In the genomic region with DNA sequence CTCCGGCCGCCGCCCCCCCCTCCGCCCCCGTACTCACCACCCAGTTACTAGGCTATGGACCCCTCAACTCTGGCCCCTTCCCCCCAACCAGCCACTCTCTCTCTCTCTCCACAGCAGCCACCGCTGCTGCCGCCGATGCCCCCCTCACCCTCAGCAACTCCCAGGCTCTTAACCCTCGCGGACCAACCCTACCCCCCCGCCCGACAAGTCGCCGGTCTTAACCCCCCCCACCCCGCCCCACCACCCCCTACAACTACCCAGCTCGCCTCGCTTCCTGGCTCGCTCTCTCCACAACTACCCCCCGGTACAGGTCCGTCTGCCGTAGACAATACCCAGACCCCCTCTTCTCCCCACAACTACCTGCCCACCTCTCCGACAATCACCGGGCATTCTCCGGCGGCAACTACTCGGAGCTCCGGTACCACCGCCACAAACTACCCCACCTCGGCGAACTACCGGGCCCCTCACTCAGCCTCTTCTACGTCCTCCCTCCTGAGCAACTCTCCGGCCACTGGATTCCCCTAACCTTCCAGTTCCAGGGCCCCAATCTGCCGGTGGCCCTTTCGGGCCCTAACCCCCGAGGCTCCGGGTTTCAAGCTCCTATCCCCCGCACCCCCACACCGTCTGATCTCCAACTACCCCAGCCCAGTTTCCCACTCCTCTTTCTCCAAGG, we compare ENCODE assay signal across 1 cellular context.
TF ChIP-seq lines count a peak whose summit lies in the region.

No MANE protein-coding gene starts in this region.

TF ChIP-seq in A549, 52 proteins besides CTCF, POLR2A, EP300 and RAD21:
- TF ChIP-seq, protein P1, sequence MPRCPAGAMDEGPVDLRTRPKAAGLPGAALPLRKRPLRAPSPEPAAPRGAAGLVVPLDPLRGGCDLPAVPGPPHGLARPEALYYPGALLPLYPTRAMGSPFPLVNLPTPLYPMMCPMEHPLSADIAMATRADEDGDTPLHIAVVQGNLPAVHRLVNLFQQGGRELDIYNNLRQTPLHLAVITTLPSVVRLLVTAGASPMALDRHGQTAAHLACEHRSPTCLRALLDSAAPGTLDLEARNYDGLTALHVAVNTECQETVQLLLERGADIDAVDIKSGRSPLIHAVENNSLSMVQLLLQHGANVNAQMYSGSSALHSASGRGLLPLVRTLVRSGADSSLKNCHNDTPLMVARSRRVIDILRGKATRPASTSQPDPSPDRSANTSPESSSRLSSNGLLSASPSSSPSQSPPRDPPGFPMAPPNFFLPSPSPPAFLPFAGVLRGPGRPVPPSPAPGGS (IDR thresholded peaks at IDR 0.05), result no peak; the same call in 2 of the 3 replicates
- TF ChIP-seq CHD4 (IDR thresholded peaks at IDR 0.05; ENCODE audit: borderline replicate concordance) (no peak), ESRRA (IDR thresholded peaks at IDR 0.05; ENCODE audit: borderline replicate concordance, low read length) (no peak), FOSB (CRISPR knock-in tag; IDR thresholded peaks at IDR 0.05) (no peak), SREBF2 (IDR thresholded peaks at IDR 0.05) (no peak), ZSCAN20 (CRISPR knock-in tag; IDR thresholded peaks at IDR 0.05) (no peak), NPAS2 (CRISPR knock-in tag; IDR thresholded peaks at IDR 0.05; ENCODE audit: borderline replicate concordance) (no peak), EHMT2 (IDR thresholded peaks at IDR 0.05; ENCODE audit: low read depth) (no peak), ZC3H11A (IDR thresholded peaks at IDR 0.05) (no peak), CBX2 (IDR thresholded peaks at IDR 0.05; ENCODE audit: borderline replicate concordance, low read depth) (no peak), HDAC2 (IDR thresholded peaks at IDR 0.05) (no peak)
- TF ChIP-seq, protein P2, sequence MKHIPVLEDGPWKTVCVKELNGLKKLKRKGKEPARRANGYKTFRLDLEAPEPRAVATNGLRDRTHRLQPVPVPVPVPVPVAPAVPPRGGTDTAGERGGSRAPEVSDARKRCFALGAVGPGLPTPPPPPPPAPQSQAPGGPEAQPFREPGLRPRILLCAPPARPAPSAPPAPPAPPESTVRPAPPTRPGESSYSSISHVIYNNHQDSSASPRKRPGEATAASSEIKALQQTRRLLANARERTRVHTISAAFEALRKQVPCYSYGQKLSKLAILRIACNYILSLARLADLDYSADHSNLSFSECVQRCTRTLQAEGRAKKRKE (CRISPR knock-in tag; IDR thresholded peaks at IDR 0.05; ENCODE audit: low read depth), result no peak
- TF ChIP-seq, protein P3, sequence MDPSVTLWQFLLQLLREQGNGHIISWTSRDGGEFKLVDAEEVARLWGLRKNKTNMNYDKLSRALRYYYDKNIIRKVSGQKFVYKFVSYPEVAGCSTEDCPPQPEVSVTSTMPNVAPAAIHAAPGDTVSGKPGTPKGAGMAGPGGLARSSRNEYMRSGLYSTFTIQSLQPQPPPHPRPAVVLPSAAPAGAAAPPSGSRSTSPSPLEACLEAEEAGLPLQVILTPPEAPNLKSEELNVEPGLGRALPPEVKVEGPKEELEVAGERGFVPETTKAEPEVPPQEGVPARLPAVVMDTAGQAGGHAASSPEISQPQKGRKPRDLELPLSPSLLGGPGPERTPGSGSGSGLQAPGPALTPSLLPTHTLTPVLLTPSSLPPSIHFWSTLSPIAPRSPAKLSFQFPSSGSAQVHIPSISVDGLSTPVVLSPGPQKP (IDR thresholded peaks at IDR 0.05; ENCODE audit: low read depth, low read length), result no peak
- TF ChIP-seq, protein P4, sequence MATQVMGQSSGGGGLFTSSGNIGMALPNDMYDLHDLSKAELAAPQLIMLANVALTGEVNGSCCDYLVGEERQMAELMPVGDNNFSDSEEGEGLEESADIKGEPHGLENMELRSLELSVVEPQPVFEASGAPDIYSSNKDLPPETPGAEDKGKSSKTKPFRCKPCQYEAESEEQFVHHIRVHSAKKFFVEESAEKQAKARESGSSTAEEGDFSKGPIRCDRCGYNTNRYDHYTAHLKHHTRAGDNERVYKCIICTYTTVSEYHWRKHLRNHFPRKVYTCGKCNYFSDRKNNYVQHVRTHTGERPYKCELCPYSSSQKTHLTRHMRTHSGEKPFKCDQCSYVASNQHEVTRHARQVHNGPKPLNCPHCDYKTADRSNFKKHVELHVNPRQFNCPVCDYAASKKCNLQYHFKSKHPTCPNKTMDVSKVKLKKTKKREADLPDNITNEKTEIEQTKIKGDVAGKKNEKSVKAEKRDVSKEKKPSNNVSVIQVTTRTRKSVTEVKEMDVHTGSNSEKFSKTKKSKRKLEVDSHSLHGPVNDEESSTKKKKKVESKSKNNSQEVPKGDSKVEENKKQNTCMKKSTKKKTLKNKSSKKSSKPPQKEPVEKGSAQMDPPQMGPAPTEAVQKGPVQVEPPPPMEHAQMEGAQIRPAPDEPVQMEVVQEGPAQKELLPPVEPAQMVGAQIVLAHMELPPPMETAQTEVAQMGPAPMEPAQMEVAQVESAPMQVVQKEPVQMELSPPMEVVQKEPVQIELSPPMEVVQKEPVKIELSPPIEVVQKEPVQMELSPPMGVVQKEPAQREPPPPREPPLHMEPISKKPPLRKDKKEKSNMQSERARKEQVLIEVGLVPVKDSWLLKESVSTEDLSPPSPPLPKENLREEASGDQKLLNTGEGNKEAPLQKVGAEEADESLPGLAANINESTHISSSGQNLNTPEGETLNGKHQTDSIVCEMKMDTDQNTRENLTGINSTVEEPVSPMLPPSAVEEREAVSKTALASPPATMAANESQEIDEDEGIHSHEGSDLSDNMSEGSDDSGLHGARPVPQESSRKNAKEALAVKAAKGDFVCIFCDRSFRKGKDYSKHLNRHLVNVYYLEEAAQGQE (IDR thresholded peaks at IDR 0.05), result no peak
